ENCODE assay signal across 8 cellular contexts in genomic region chr2:44361330-44362206, GRCh38. TPM values are rescaled to one million over a fixed set of nuclear protein-coding genes. Genes with fewer than 3 reads are reported as not detected.
DNase-seq lines count a peak whose midpoint lies in the region; ATAC-seq, FAIRE-seq and TF ChIP-seq lines count a peak whose summit lies in the region.

Gene CAMKMT (plus strand): TSS chr2:44361947.
Gene PREPL (minus strand): TSS chr2:44361494. CDS start chr2:44346342, 15,152 bp downstream.

- no peaks in the 10 kb centered on the region for H3K36me3 ChIP-seq in Loucy (ENCODE audit: insufficient read depth, low read length)

- peaks cover 27% of the 10 kb centered on the region for H3K4me1 ChIP-seq in Loucy (ENCODE audit: insufficient read depth, low read length, poor library complexity, severe bottlenecking)

- H3F3A ChIP-seq in Loucy (ENCODE audit: low read depth) = 0 out of 2 replicates have a peak, but pooled peaks cover 2% of the 10 kb centered on the region

- TF ChIP-seq POLR2A in H54 (IDR thresholded peaks at IDR 0.05; ENCODE audit: low read depth, low read length) = peak; percentile 91
- TF ChIP-seq POLR2A in Raji (IDR thresholded peaks at IDR 0.05; ENCODE audit: insufficient read depth, low read depth, low read length) = peak; percentile 95

- ATAC-seq in natural killer cell treated with Interleukin-12 subunit alpha and Interleukin-12 subunit beta and Interleukin-15 and Interleukin-18, amount 100 ng/mL, for 72 hours = peak; percentile 95 to 96
- peak; percentile 88 for ATAC-seq in stimulated activated naive CD8-positive, alpha-beta T cell treated with anti-CD3 and anti-CD28 coated beads, Interleukin-15, Interleukin-2, amounts not matched to agents 100 U/mL and 50 U/mL, for 24 hours

- DNase-seq in ELF-1 (ENCODE audit: low read depth, low spot score) (peak; percentile 99), H54 (ENCODE audit: insufficient read length, low spot score) (peak; percentile 85), fibroblast of pulmonary artery (ENCODE audit: low read depth) (peak; percentile 99)
- peak; percentile 96 for DNase-seq in activated T-helper 9 cell treated with anti-CD3 and anti-CD28 coated beads, Interleukin-2, amount 50 U/mL, for 16 hours (ENCODE audit: low read depth)
- peak; percentile 97 for DNase-seq in natural killer cell treated with Interleukin-12 subunit alpha and Interleukin-12 subunit beta and Interleukin-15 and Interleukin-18, amount 100 ng/mL, for 72 hours (ENCODE audit: low spot score)
- peak; percentile 98 for DNase-seq in stimulated activated naive CD8-positive, alpha-beta T cell treated with anti-CD3 and anti-CD28 coated beads, Interleukin-15, Interleukin-2, amounts not matched to agents 100 U/mL and 50 U/mL, for 24 hours

- peak within 1 kb of the TSS; percentile 84 for H3K9ac ChIP-seq in Loucy (ENCODE audit: low read depth, low read length, poor library complexity, severe bottlenecking)

- H3K36me3 Mint-ChIP-seq in natural killer cell treated with Interleukin-12 subunit alpha and Interleukin-12 subunit beta and Interleukin-15 and Interleukin-18, amount 100 ng/mL, for 72 hours = peaks cover 6% of the 10 kb centered on the region

- H3K27me3 Mint-ChIP-seq in natural killer cell treated with Interleukin-12 subunit alpha and Interleukin-12 subunit beta and Interleukin-15 and Interleukin-18, amount 100 ng/mL, for 72 hours = no peaks in the 10 kb centered on the region

- H3K9me3 Mint-ChIP-seq in natural killer cell treated with Interleukin-12 subunit alpha and Interleukin-12 subunit beta and Interleukin-15 and Interleukin-18, amount 100 ng/mL, for 72 hours = no peaks in the 10 kb centered on the region

- peak within 1 kb of the TSS; percentile 100 for H3K27ac Mint-ChIP-seq in natural killer cell treated with Interleukin-12 subunit alpha and Interleukin-12 subunit beta and Interleukin-15 and Interleukin-18, amount 100 ng/mL, for 72 hours

- peak; percentile 98 for FAIRE-seq in H54 (lab: Jason Lieb, UNC)

- H3K27me3 ChIP-seq in Loucy (ENCODE audit: insufficient read depth, low read length, poor library complexity, severe bottlenecking) = no peaks in the 10 kb centered on the region

- H2AFZ ChIP-seq in Loucy (ENCODE audit: low read length) = peak within 1 kb of the TSS; percentile 95

- no peaks in the 10 kb centered on the region for H3K9me2 ChIP-seq in Loucy (replicated peaks; ENCODE audit: low read depth, low read length)

- peak within 1 kb of the TSS; percentile 100 for H3K4me3 Mint-ChIP-seq in natural killer cell treated with Interleukin-12 subunit alpha and Interleukin-12 subunit beta and Interleukin-15 and Interleukin-18, amount 100 ng/mL, for 72 hours

- H4K20me1 ChIP-seq in Loucy (ENCODE audit: insufficient read depth, low read length, poor library complexity, severe bottlenecking) = peaks cover 14% of the 10 kb centered on the region

- no peaks in the 10 kb centered on the region for H3K9me3 ChIP-seq in Loucy (ENCODE audit: insufficient read depth, low read depth, low read length)

- TF ChIP-seq CTCF in Loucy (conservative IDR thresholded peaks at IDR 0.05; ENCODE audit: low read length) (no peak), fibroblast of pulmonary artery (IDR thresholded peaks at IDR 0.05; ENCODE audit: low read length, missing control alignments) (no peak)

- H3K4me3 ChIP-seq in Loucy (ENCODE audit: low read length, poor library complexity, severe bottlenecking) (peak within 1 kb of the TSS; percentile 81), fibroblast of pulmonary artery (replicated peaks; ENCODE audit: low read depth, low read length) (peak within 1 kb of the TSS; percentile 94)

- H3K4me1 Mint-ChIP-seq in natural killer cell treated with Interleukin-12 subunit alpha and Interleukin-12 subunit beta and Interleukin-15 and Interleukin-18, amount 100 ng/mL, for 72 hours (ENCODE audit: low read depth in 2 of 2) = peaks cover 24 to 33% of the 10 kb centered on the region in 2 donors

- H3K4me2 ChIP-seq in Loucy (ENCODE audit: low read depth, low read length, poor library complexity, severe bottlenecking) = peak within 1 kb of the TSS; percentile 95

- H3K79me2 ChIP-seq in Loucy (ENCODE audit: insufficient read depth, low read length) = peaks cover 23% of the 10 kb centered on the region; the same call in 1 of the 2 replicates

RNA-seq across cellular contexts. Expression of gene CAMKMT, which starts in this region (rescaled TPM):
- 10 to 100 TPM; 13.5 to 26.5 TPM for total RNA-seq in natural killer cell treated with Interleukin-12 subunit alpha and Interleukin-12 subunit beta and Interleukin-15 and Interleukin-18, amount 100 ng/mL, for 72 hours

RNA-seq across cellular contexts. Expression of gene PREPL, which starts in this region (rescaled TPM):
- total RNA-seq in natural killer cell treated with Interleukin-12 subunit alpha and Interleukin-12 subunit beta and Interleukin-15 and Interleukin-18, amount 100 ng/mL, for 72 hours = 10 to 100 TPM; 19.4 to 20.3 TPM

Comparison
In these comparisons a context has a peak if more than half of its experiments do, and no peak if none do; other contexts are left out.
1. Peak in every context shown above with its lines: DNase-seq, ATAC-seq and H3K4me3 ChIP-seq.